14 cellular contexts compared by ENCODE assay signal in genomic region chr11:16191212-16191851, GRCh38.
DNase-seq lines count a peak whose midpoint lies in the region; FAIRE-seq and TF ChIP-seq lines count a peak whose summit lies in the region.
"Had no signal": no experiment of that assay in that cellular context is flagged by ENCODE, and none has a peak within 500 bp of the region (broad histone marks: within the 10 kb centered on the region; RNA-seq: fewer than 3 reads in every experiment).

No MANE protein-coding gene starts in this region.

- CTCF ChIA-PET in A673 (lab: Charles Lee): no interaction called here

- TF ChIP-seq CTCF in A673 (conservative IDR thresholded peaks at IDR 0.05; ENCODE audit: low read depth, low read length) (0 out of 2 replicates have a peak, but pooled peaks have one; percentile 13), hepatocyte (IDR thresholded peaks at IDR 0.05; ENCODE audit: poor library complexity) (peak; percentile 17)

- H3K27me3 ChIP-seq in A673 (replicated peaks; ENCODE audit: insufficient read depth, low read depth, low read length, poor library complexity) (no peaks in the 10 kb centered on the region), hepatocyte (no peaks in the 10 kb centered on the region)
- H3K27me3 ChIP-seq: heart right ventricle, thyroid gland had no signal

- H3K27ac ChIP-seq in A673 (ENCODE audit: low read depth, low read length, poor library complexity, severe bottlenecking): peak overlapping the region; percentile 7
- no peak overlapping the region for H3K27ac ChIP-seq in hepatocyte
- H3K27ac ChIP-seq: thyroid gland had no signal

- WGBS in hepatocyte (ENCODE audit: low lambda C conversion rate, missing lambda C conversion rate): 84% methylated on average over 5 of the region's 5 CpGs

- BruUV-seq in A673 (replicated peaks; lab: Mats Ljungman, UMichigan): no TSS peak

- H3K4me1 ChIP-seq in A673 (ENCODE audit: insufficient read depth, low read length, poor library complexity, severe bottlenecking) (peaks cover 23% of the 10 kb centered on the region), hepatocyte (ENCODE audit: insufficient read depth) (peaks cover 9% of the 10 kb centered on the region)
- H3K4me1 ChIP-seq: thyroid gland had no signal

- H3K9me2 ChIP-seq in hepatocyte (replicated peaks; ENCODE audit: insufficient read depth): no peaks in the 10 kb centered on the region

- H2AFZ ChIP-seq in hepatocyte: no peak overlapping the region

- no peak overlapping the region for H3K4me3 ChIP-seq in A673 (ENCODE audit: low read depth, low read length, poor library complexity, severe bottlenecking)
- no peak overlapping the region for H3K4me3 ChIP-seq in hepatocyte
- H3K4me3 ChIP-seq: heart right ventricle, thyroid gland had no signal

- H3K4me2 ChIP-seq in hepatocyte: peak overlapping the region; percentile 17

- POLR2A ChIA-PET in A673 (lab: Charles Lee; ENCODE audit: low non-redundant PET): interaction anchor here (0.5 kb wide), 1 partner anchor 11 kb away, joined by 3 read pairs; no protein-coding TSS in a partner anchor

- no peaks in the 10 kb centered on the region for H3K36me3 ChIP-seq in A673 (ENCODE audit: insufficient read depth, low read length, poor library complexity, severe bottlenecking)
- no peaks in the 10 kb centered on the region for H3K36me3 ChIP-seq in hepatocyte (replicated peaks; ENCODE audit: insufficient read depth, low read depth)
- H3K36me3 ChIP-seq: thyroid gland had no signal

- H4K20me1 ChIP-seq in hepatocyte (ENCODE audit: insufficient read depth, poor library complexity, severe bottlenecking): no peaks in the 10 kb centered on the region

- no peak for DNase-seq in A673 (ENCODE audit: low spot score)
- DNase-seq in GM18507 (ENCODE audit: extremely low spot score, insufficient read length, low read depth): no peak
- DNase-seq in NCI-H1105 (lab: John Stamatoyannopoulos, UW): peak; percentile 24
- DNase-seq in hepatocyte (ENCODE audit: low spot score): no peak
- no peak for DNase-seq in EL
- DNase-seq in cerebellar nuclear complex (lab: John Stamatoyannopoulos, UW): no peak
- no peak for DNase-seq in NK-92 (lab: John Stamatoyannopoulos, UW; ENCODE audit: unreplicated experiment)
- DNase-seq in foreskin melanocyte: no peak
- DNase-seq: activated CD8-positive, alpha-beta memory T cell treated with anti-CD3 and anti-CD28 coated beads, Interleukin-2, amount 50 U/mL, for 48 hours; central memory CD4-positive, alpha-beta T cell; heart right ventricle; Kasumi-1; stimulated activated CD4-positive, alpha-beta T cell treated with anti-CD3 and anti-CD28 coated beads, Interleukin-2, amount 100 ng/mL, for 48 hours; thyroid gland had no signal

- H3K79me2 ChIP-seq in hepatocyte: peaks cover 7% of the 10 kb centered on the region

- intact Hi-C loops in A673 (cut with micrococcal nuclease; ENCODE audit: unreplicated experiment): no loop called here

- FAIRE-seq in GM18507 (lab: Jason Lieb, UNC): peak; percentile 59

- H3K9me3 ChIP-seq in A673 (ENCODE audit: low read depth, low read length, poor library complexity, severe bottlenecking) (no peaks in the 10 kb centered on the region), hepatocyte (ENCODE audit: low read depth) (no peaks in the 10 kb centered on the region)
- H3K9me3 ChIP-seq: heart right ventricle, thyroid gland had no signal
